Comparison of ENCODE assay signal across 13 cellular contexts in the genomic region with DNA sequence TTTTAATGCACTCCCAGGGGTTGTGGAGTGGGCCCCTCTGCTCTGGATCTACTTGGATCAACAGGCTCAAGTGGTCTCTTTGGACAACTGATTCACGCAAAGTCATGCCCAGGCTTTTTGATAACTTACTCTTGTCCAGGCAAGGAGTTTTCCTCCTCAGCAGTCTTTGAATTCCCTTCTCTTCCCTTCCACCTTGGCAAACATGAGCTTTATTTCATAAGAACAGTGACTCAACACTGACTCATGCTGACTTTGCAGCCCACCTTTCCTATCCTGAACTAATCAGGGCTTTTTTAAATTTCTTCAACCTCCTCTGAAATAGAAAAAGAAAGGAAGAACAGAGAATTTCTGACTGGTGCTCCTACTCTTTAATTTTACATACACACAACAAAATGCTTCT.
DNase-seq lines count a peak whose midpoint lies in the region; ATAC-seq, FAIRE-seq and TF ChIP-seq lines count a peak whose summit lies in the region.
"Had no signal": no experiment of that assay in that cellular context is flagged by ENCODE, and none has a peak within 500 bp of the region (broad histone marks: within the 10 kb centered on the region; RNA-seq: fewer than 3 reads in every experiment).

No MANE protein-coding gene starts in this region.

- H3K36me3 Mint-ChIP-seq in Calu3 (ENCODE audit: insufficient read depth, unreplicated experiment) = no peaks in the 10 kb centered on the region

- peaks cover 60% of the 10 kb centered on the region for H3K4me1 Mint-ChIP-seq in Calu3 (ENCODE audit: low read depth, unreplicated experiment)
- H3K4me1 Mint-ChIP-seq: activated CD4-positive, alpha-beta T cell treated with anti-CD3 and anti-CD28 coated beads for 36 hours had no signal

- BruUV-seq in Calu3 (replicated peaks; lab: Mats Ljungman, UMichigan) = no TSS peak

- peaks cover 5% of the 10 kb centered on the region for H3K9me3 Mint-ChIP-seq in Calu3 (ENCODE audit: low read depth, unreplicated experiment)

- H3K79me2 ChIP-seq in osteoblast (ENCODE audit: insufficient read depth, low read length) = no peaks in the 10 kb centered on the region

- intact Hi-C loops in Calu3 (cut with micrococcal nuclease; ENCODE audit: unreplicated experiment) (no loop called here), pancreas (cut with DNase I) (no loop called here)

- no peak for FAIRE-seq in pancreas (lab: Jason Lieb, UNC)

- no peak overlapping the region for H3K4me3 Mint-ChIP-seq in Calu3 (ENCODE audit: low read depth, unreplicated experiment)
- H3K4me3 Mint-ChIP-seq: activated CD4-positive, alpha-beta T cell treated with anti-CD3 and anti-CD28 coated beads for 36 hours had no signal

- H3K27me3 Mint-ChIP-seq in Calu3 (ENCODE audit: unreplicated experiment) = no peaks in the 10 kb centered on the region

- peak; percentile 27 for DNase-seq in Calu3
- peak; percentile 89 for DNase-seq in RPMI7951 (ENCODE audit: low read depth)
- DNase-seq in epithelial cell of proximal tubule (ENCODE audit: low read depth) = peak; percentile 83
- peak; percentile 71 for DNase-seq in osteoblast (ENCODE audit: insufficient read length, low spot score, missing footprints)
- no peak for DNase-seq in stimulated activated CD4-positive, alpha-beta T cell treated with anti-CD3 and anti-CD28 coated beads, Interleukin-4, amount 100 ng/mL, for 24 hours
- DNase-seq in mesenteric fat pad (ENCODE audit: low spot score) = no peak
- DNase-seq in activated CD8-positive, alpha-beta memory T cell treated with anti-CD3 and anti-CD28 coated beads, Interleukin-2, amount 50 U/mL, for 4 hours = no peak
- DNase-seq in pancreas = no peak
- DNase-seq: activated CD4-positive, alpha-beta T cell treated with anti-CD3 and anti-CD28 coated beads for 36 hours; activated naive CD4-positive, alpha-beta T cell; KG1; left ventricle myocardium inferior; retina had no signal

- peak overlapping the region; percentile 7 for H3K4me2 ChIP-seq in osteoblast (ENCODE audit: insufficient read depth, low read length)

- ATAC-seq in pancreas = no peak
- ATAC-seq: activated CD4-positive, alpha-beta T cell treated with anti-CD3 and anti-CD28 coated beads for 36 hours had no signal

- H3K27ac ChIP-seq in osteoblast (ENCODE audit: low read depth, low read length) (peak overlapping the region; percentile 47), pancreas (no peak overlapping the region)
- H3K27ac ChIP-seq: left ventricle myocardium inferior had no signal

- no peaks in the 10 kb centered on the region for H4K20me1 ChIP-seq in osteoblast (ENCODE audit: insufficient read depth, low read length)

- H3K4me3 ChIP-seq in epithelial cell of proximal tubule (ENCODE audit: low read depth, low read length) (no peak overlapping the region), osteoblast (ENCODE audit: insufficient read depth, low read length) (no peak overlapping the region), pancreas (no peak overlapping the region)
- H3K4me3 ChIP-seq: left ventricle myocardium inferior had no signal

- no peak overlapping the region for H2AFZ ChIP-seq in osteoblast (ENCODE audit: low read length)

- H3K4me1 ChIP-seq in osteoblast (ENCODE audit: insufficient read depth, low read length) (peaks cover 39% of the 10 kb centered on the region), pancreas (no peaks in the 10 kb centered on the region)
- H3K4me1 ChIP-seq: left ventricle myocardium inferior had no signal

- 68 to 85% methylated on average over 1 of the region's 1 CpG for WGBS in pancreas, 2 donors

- H3K36me3 ChIP-seq in osteoblast (ENCODE audit: insufficient read depth, low read length) (no peaks in the 10 kb centered on the region), pancreas (no peaks in the 10 kb centered on the region)
- H3K36me3 ChIP-seq: left ventricle myocardium inferior had no signal

- H3K27me3 ChIP-seq in osteoblast (ENCODE audit: insufficient read depth, low read length) = no peaks in the 10 kb centered on the region
- H3K27me3 ChIP-seq in pancreas = no peaks in the 10 kb centered on the region

- H3K9me3 ChIP-seq in osteoblast (ENCODE audit: low read depth, low read length) (no peaks in the 10 kb centered on the region), pancreas (no peaks in the 10 kb centered on the region)
- H3K9me3 ChIP-seq: left ventricle myocardium inferior had no signal

- TF ChIP-seq CTCF in Calu3 (IDR thresholded peaks at IDR 0.05; ENCODE audit: unreplicated experiment) = no peak
- no peak for TF ChIP-seq CTCF in epithelial cell of proximal tubule (conservative IDR thresholded peaks at IDR 0.05; ENCODE audit: low read depth, low read length)
- no peak for TF ChIP-seq CTCF in osteoblast (IDR thresholded peaks at IDR 0.05; ENCODE audit: extremely low read depth, low read depth, low read length)
- no peak for TF ChIP-seq CTCF in pancreas (IDR thresholded peaks at IDR 0.05)

- H3K27ac Mint-ChIP-seq in Calu3 (ENCODE audit: unreplicated experiment) = peak overlapping the region; percentile 71
- H3K27ac Mint-ChIP-seq: activated CD4-positive, alpha-beta T cell treated with anti-CD3 and anti-CD28 coated beads for 36 hours had no signal

- CTCF ChIA-PET in Calu3 (lab: Charles Lee) = no interaction called here

Comparison
In these comparisons a context has a peak if more than half of its experiments do, and no peak if none do; other contexts are left out.
1. DNase-seq: peak in Calu3 (single experiment), RPMI7951 (single experiment), epithelial cell of proximal tubule (single experiment) and osteoblast (single experiment); none in stimulated activated CD4-positive, alpha-beta T cell treated with anti-CD3 and anti-CD28 coated beads, Interleukin-4, amount 100 ng/mL, for 24 hours (single experiment), mesenteric fat pad (single experiment), activated CD8-positive, alpha-beta memory T cell treated with anti-CD3 and anti-CD28 coated beads, Interleukin-2, amount 50 U/mL, for 4 hours (single experiment) and pancreas (0 of 6).